In the genomic region with DNA sequence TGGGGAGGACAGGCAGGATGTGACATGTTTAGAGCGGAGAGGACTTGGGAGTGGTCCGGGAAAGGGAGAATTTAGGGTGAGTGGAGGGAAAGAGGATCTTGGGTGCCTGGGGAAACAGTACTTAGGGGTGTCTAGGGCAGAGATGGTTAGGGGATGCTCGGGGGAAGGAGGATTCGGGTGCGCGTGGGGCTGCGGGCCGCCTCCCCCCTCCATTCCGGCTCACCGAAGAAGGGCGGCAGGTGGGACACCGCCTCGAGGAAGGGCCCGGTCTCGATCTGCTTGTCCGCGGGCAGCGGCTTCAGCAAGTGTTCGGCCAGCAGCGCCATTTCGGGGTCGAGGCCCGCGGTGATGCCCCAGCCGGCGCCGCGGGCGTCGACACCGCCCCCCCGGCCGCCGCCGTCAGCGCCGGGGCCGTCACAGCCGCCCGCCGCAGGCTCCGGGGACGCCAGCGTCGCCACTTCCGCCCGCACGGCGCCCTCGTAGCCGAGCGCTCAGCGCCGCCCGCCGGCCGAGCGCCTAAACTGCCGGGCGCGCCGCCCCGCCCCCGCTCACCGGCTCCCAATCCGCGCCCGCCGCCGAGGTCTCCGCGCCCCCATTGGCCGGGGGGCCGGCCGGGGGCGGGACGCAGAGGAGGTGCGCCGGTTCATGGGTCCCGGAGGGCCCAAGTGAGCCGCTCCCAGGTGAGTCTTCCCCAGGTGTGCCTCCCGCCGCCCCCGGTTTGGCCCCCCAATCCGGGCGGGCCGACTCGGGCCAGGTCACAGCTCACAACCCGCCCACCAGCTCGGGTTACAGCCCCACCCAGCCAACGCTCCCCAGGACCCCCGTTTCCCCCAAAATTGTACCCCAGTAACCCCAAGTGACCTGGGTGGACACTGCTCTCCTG, we compare ENCODE assay signal across 8 cellular contexts. TPM values are rescaled to one million over a fixed set of nuclear protein-coding genes. Genes with fewer than 3 reads are reported as not detected.
A peak's percentile ranks its signal among the peaks of the same experiment; 100 is the strongest.
DNase-seq lines count a peak whose midpoint lies in the region; ATAC-seq lines count a peak whose summit lies in the region.

GLTP (minus strand) TSS at position 493 of the 883 bp plus-strand sequence; CDS start at position 326, 167 bp downstream.

- ATAC-seq in GM19328 (IDR thresholded peaks at IDR 0.05; ENCODE audit: unreplicated experiment) = peak; percentile 93
- ATAC-seq in HG03469 (IDR thresholded peaks at IDR 0.05; ENCODE audit: unreplicated experiment) = peak; percentile 86
- ATAC-seq in activated CD8-positive, alpha-beta T cell treated with anti-CD3 and anti-CD28 coated beads, Interleukin-2, amount 10 ng/mL, durations not matched to agents 7 days and 5 days = peak; percentile 98

- H3K36me3 Mint-ChIP-seq in activated CD8-positive, alpha-beta T cell treated with anti-CD3 and anti-CD28 coated beads, Interleukin-2, amount 10 ng/mL, durations not matched to agents 7 days and 5 days (ENCODE audit: low read depth) = no peaks in the 10 kb centered on the region

- DNase-seq in C1 segment of cervical spinal cord (lab: John Stamatoyannopoulos, UW) (peak in 13 of 14 donors; percentile 28 to 92 (median 78)), NCI-H82 (lab: John Stamatoyannopoulos, UW) (peak; percentile 92), lung microvascular endothelial cell (ENCODE audit: low read depth in 2 of 2) (peak; percentile 87 to 89)
- DNase-seq in activated CD8-positive, alpha-beta T cell treated with anti-CD3 and anti-CD28 coated beads, Interleukin-2, amount 10 ng/mL, durations not matched to agents 7 days and 5 days = peak; percentile 88
- peak; percentile 84 for DNase-seq in effector CD4-positive, alpha-beta T cell
- DNase-seq in stimulated activated CD4-positive, alpha-beta T cell treated with anti-CD3 and anti-CD28 coated beads, TNF-alpha, amount 100 ng/mL, for 48 hours (ENCODE audit: low read depth in 3 of 3) = peak; percentile 75 to 81 (median 78)

- H3K9me3 Mint-ChIP-seq in activated CD8-positive, alpha-beta T cell treated with anti-CD3 and anti-CD28 coated beads, Interleukin-2, amount 10 ng/mL, durations not matched to agents 7 days and 5 days (ENCODE audit: insufficient read depth) = no peaks in the 10 kb centered on the region

- POLR2A ChIA-PET in activated CD8-positive, alpha-beta T cell treated with anti-CD3 and anti-CD28 coated beads, Interleukin-2, amount 10 ng/mL, durations not matched to agents 7 days and 5 days (lab: Charles Lee) = no interaction called here

- H3K4me3 Mint-ChIP-seq in activated CD8-positive, alpha-beta T cell treated with anti-CD3 and anti-CD28 coated beads, Interleukin-2, amount 10 ng/mL, durations not matched to agents 7 days and 5 days = peak within 1 kb of the TSS; percentile 86

- peaks cover 40% of the 10 kb centered on the region for H3K4me1 Mint-ChIP-seq in activated CD8-positive, alpha-beta T cell treated with anti-CD3 and anti-CD28 coated beads, Interleukin-2, amount 10 ng/mL, durations not matched to agents 7 days and 5 days (ENCODE audit: low read depth)

- CTCF ChIA-PET in activated CD8-positive, alpha-beta T cell treated with anti-CD3 and anti-CD28 coated beads, Interleukin-2, amount 10 ng/mL, durations not matched to agents 7 days and 5 days (lab: Charles Lee) = interaction anchor here (1.1 to 3.0 kb wide), 7 partner anchors 13 to 75 kb away, joined by 3 to 21 read pairs (median 6); no protein-coding TSS in a partner anchor

- peaks cover 20% of the 10 kb centered on the region for H3K27me3 Mint-ChIP-seq in activated CD8-positive, alpha-beta T cell treated with anti-CD3 and anti-CD28 coated beads, Interleukin-2, amount 10 ng/mL, durations not matched to agents 7 days and 5 days (ENCODE audit: low read depth)

- peak within 1 kb of the TSS; percentile 91 for H3K27ac Mint-ChIP-seq in activated CD8-positive, alpha-beta T cell treated with anti-CD3 and anti-CD28 coated beads, Interleukin-2, amount 10 ng/mL, durations not matched to agents 7 days and 5 days

RNA-seq across cellular contexts. Expression of gene GLTP, which starts in this region (rescaled TPM):
- 10 to 100 TPM; 19.9 to 20.9 TPM for total RNA-seq in activated CD8-positive, alpha-beta T cell treated with anti-CD3 and anti-CD28 coated beads, Interleukin-2, amount 10 ng/mL, durations not matched to agents 7 days and 5 days
- total RNA-seq in lung microvascular endothelial cell = 41.8 and 44.6 TPM in 2 replicates

Comparison
In these comparisons a context has a peak if more than half of its experiments do, and no peak if none do; other contexts are left out.
1. Peak in every context shown above with its lines: DNase-seq and ATAC-seq.